13 cellular contexts compared by ENCODE assay signal in the genomic region with DNA sequence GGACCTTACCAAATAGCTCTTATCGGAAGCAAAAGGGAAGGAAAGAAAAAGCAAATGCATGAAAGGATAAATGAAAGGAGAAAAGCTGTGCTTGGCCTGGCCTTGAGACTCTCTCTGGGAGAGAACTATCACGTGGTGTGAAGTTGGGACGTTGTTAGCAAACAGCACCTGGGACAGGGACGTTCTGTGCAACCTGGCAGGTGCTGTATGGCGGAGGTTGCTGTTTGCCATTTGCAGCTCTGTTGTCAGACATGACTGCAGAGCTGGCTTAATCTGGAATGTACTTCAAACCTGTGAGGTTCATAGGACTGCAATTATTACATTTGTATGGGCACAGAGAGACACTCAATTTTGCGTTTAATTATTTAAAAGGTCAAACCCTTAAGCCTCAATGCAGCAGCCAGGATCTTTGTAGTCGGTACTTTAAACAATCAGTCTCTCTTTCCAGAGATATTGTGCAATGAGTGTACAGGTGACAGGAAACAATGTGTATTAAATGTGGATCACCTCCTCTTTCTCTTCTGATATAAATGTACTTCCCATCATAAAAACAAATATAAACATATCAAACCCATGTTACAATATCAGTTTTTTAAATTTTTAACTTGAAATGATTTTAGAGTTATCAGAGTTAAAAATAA.
A peak's percentile ranks its signal among the peaks of the same experiment; 100 is the strongest.
DNase-seq lines count a peak whose midpoint lies in the region; ATAC-seq lines count a peak whose summit lies in the region.
"Had no signal": no experiment of that assay in that cellular context is flagged by ENCODE, and none has a peak within 500 bp of the region (broad histone marks: within the 10 kb centered on the region; RNA-seq: fewer than 3 reads in every experiment).

No MANE protein-coding gene starts in this region.

- no peak overlapping the region for H2BK5ac ChIP-seq in mesendoderm (ENCODE audit: low read length)

- peak; percentile 100 for DNase-seq in DMS53 treated with DMSO at 0.1 percent for 48 hours (lab: John Stamatoyannopoulos, UW; ENCODE audit: unreplicated experiment)
- peak; percentile 26 for DNase-seq in NCI-H187 treated with DMSO at 0.1 percent for 48 hours (lab: John Stamatoyannopoulos, UW)
- peak; percentile 77 to 82 for DNase-seq in SHP77 (lab: John Stamatoyannopoulos, UW)
- DNase-seq in mesendoderm, result peak; percentile 5
- no peak for DNase-seq in Kasumi-1 (lab: John Stamatoyannopoulos, UW)
- no peak for DNase-seq in head of caudate nucleus
- DNase-seq: activated CD4-positive, alpha-beta memory T cell treated with anti-CD3 and anti-CD28 coated beads for 36 hours; H7; stimulated activated CD4-positive, alpha-beta T cell treated with anti-CD3 and anti-CD28 coated beads, Interleukin-4, amount 100 ng/mL, for 1 hour; stimulated activated naive B cell treated with anti-CD40 and anti-IgM and Interleukin-4, amounts not matched to agents 10 μg/mL and 1 μg/mL and 100 μg/mL, for 72 hours had no signal

- H3K4ac ChIP-seq in mesendoderm (ENCODE audit: low read depth, low read length), result no peak overlapping the region

- no peak overlapping the region for H3K4me2 ChIP-seq in mesendoderm (ENCODE audit: low read length)

- intact Hi-C loops in head of caudate nucleus (cut with DNase I), result no loop called here

- H3K56ac ChIP-seq in mesendoderm (ENCODE audit: low read length), result no peak overlapping the region

- no peak overlapping the region for H2BK120ac ChIP-seq in mesendoderm (ENCODE audit: low read depth, low read length)

- H3K4me3 ChIP-seq in mesendoderm (ENCODE audit: low read length), result no peak overlapping the region

- no peaks in the 10 kb centered on the region for H3K36me3 ChIP-seq in mesendoderm (ENCODE audit: control insufficient read depth, insufficient read depth, low read length)

- H3K18ac ChIP-seq in mesendoderm (ENCODE audit: low read length), result no peak overlapping the region

- no peak overlapping the region for H3K23ac ChIP-seq in mesendoderm (ENCODE audit: low read length)

- H3K79me2 ChIP-seq in mesendoderm (ENCODE audit: control insufficient read depth, insufficient read depth, low read length), result no peaks in the 10 kb centered on the region

- H4K8ac ChIP-seq in mesendoderm (ENCODE audit: low read depth, low read length), result no peak overlapping the region

- H2AK5ac ChIP-seq in mesendoderm (ENCODE audit: low read length), result no peak overlapping the region

- no peak overlapping the region for H3K9ac ChIP-seq in mesendoderm (ENCODE audit: low read length)

- no peaks in the 10 kb centered on the region for H3K79me1 ChIP-seq in mesendoderm (ENCODE audit: low read length)

- no peaks in the 10 kb centered on the region for H3K4me1 ChIP-seq in mesendoderm (ENCODE audit: control insufficient read depth, low read depth, low read length)

- H3K27ac ChIP-seq in mesendoderm (ENCODE audit: low read depth, low read length), result no peak overlapping the region

- no peak overlapping the region for H2BK15ac ChIP-seq in mesendoderm (replicated peaks; ENCODE audit: low read depth)

- H3K27me3 ChIP-seq in mesendoderm (ENCODE audit: insufficient read depth, low read length, poor library complexity), result no peaks in the 10 kb centered on the region

- ATAC-seq in GM18519 (IDR thresholded peaks at IDR 0.05; ENCODE audit: low FRiP score, unreplicated experiment) (no peak), HG03520 (IDR thresholded peaks at IDR 0.05; ENCODE audit: unreplicated experiment) (no peak)
- ATAC-seq: activated T-helper 17 cell treated with anti-CD3 and anti-CD28 coated beads, Interleukin-2, amount 50 U/mL, for 72 hours; stimulated activated naive B cell treated with anti-CD40 and anti-IgM and Interleukin-4, amounts not matched to agents 10 μg/mL and 1 μg/mL and 100 μg/mL, for 72 hours had no signal

- no peak overlapping the region for H4K5ac ChIP-seq in mesendoderm (ENCODE audit: low read length)

- no CpG with 5 or more reads among the region's 7 CpGs for WGBS in mesendoderm (ENCODE audit: extremely low coverage, insufficient coverage, low lambda C conversion rate)

Comparison
In these comparisons a context has a peak if more than half of its experiments do, and no peak if none do; other contexts are left out.
1. DNase-seq: peak in DMS53 treated with DMSO at 0.1 percent for 48 hours (single experiment), NCI-H187 treated with DMSO at 0.1 percent for 48 hours (single experiment), SHP77 (2 of 2) and mesendoderm (single experiment); none in Kasumi-1 (0 of 2) and head of caudate nucleus (0 of 42).